18 cellular contexts compared by ENCODE assay signal in genomic region chr6:36249010-36249409, GRCh38. TPM values are rescaled to one million over a fixed set of nuclear protein-coding genes. Genes with fewer than 3 reads are reported as not detected.
DNase-seq lines count a peak whose midpoint lies in the region; ATAC-seq and TF ChIP-seq lines count a peak whose summit lies in the region.
"Had no signal": no experiment of that assay in that cellular context is flagged by ENCODE, and none has a peak within 500 bp of the region (broad histone marks: within the 10 kb centered on the region; RNA-seq: fewer than 3 reads in every experiment).

No MANE protein-coding gene starts in this region.

- DNase-seq in HS-5 (ENCODE audit: low read depth), result peak; percentile 37
- DNase-seq in astrocyte of the spinal cord (ENCODE audit: low read depth, low spot score), result peak; percentile 16
- DNase-seq in stromal cell of bone marrow (ENCODE audit: low read depth), result peak; percentile 16
- no peak for DNase-seq in NCI-H146 (lab: John Stamatoyannopoulos, UW)
- DNase-seq in natural killer cell treated with Interleukin-12 subunit alpha and Interleukin-12 subunit beta and Interleukin-15 and Interleukin-18, amount 100 ng/mL, for 72 hours (ENCODE audit: low spot score), result no peak
- DNase-seq in stimulated activated naive CD8-positive, alpha-beta T cell treated with anti-CD3 and anti-CD28 coated beads, Interleukin-15, amount 100 ng/mL, for 72 hours, result no peak
- DNase-seq: activated CD4-positive, alpha-beta T cell treated with anti-CD3 and anti-CD28 coated beads, Interleukin-2, amount 10 ng/mL, durations not matched to agents 24 days and 14 days; activated T-cell treated with anti-CD3 and anti-CD28 coated beads, Interleukin-2, amount 50 U/mL, for 72 hours; amygdala; CD8-positive, alpha-beta T cell; dorsolateral prefrontal cortex; naive B cell; NCI-H774; stimulated activated naive B cell treated with anti-CD40 and anti-IgM and Interleukin-4, amounts not matched to agents 10 μg/mL and 1 μg/mL and 100 μg/mL, for 72 hours had no signal

- peaks cover 0 to 10% (median 4%) of the 10 kb centered on the region in 3 donors for H3K4me1 ChIP-seq in gastroesophageal sphincter
- H3K4me1 ChIP-seq: right atrium auricular region had no signal

- TF ChIP-seq EP300 in gastroesophageal sphincter (IDR thresholded peaks at IDR 0.05), result no peak

- no peak overlapping the region for H3K27ac Mint-ChIP-seq in natural killer cell treated with Interleukin-12 subunit alpha and Interleukin-12 subunit beta and Interleukin-15 and Interleukin-18, amount 100 ng/mL, for 72 hours
- no peak overlapping the region for H3K27ac Mint-ChIP-seq in stimulated activated naive CD8-positive, alpha-beta T cell treated with anti-CD3 and anti-CD28 coated beads, Interleukin-15, amount 100 ng/mL, for 72 hours
- H3K27ac Mint-ChIP-seq: activated CD4-positive, alpha-beta T cell treated with anti-CD3 and anti-CD28 coated beads, Interleukin-2, amount 10 ng/mL, durations not matched to agents 24 days and 14 days; activated T-cell treated with anti-CD3 and anti-CD28 coated beads, Interleukin-2, amount 50 U/mL, for 72 hours; CD8-positive, alpha-beta T cell; naive B cell; stimulated activated naive B cell treated with anti-CD40 and anti-IgM and Interleukin-4, amounts not matched to agents 10 μg/mL and 1 μg/mL and 100 μg/mL, for 72 hours; T-helper 2 cell treated with Interferon-gamma antibody and Interleukin-4, amounts not matched to agents 5 μg/mL and 100 μg/mL, for 36 hours had no signal

- H3K4me3 Mint-ChIP-seq in natural killer cell treated with Interleukin-12 subunit alpha and Interleukin-12 subunit beta and Interleukin-15 and Interleukin-18, amount 100 ng/mL, for 72 hours, result no peak overlapping the region
- H3K4me3 Mint-ChIP-seq in stimulated activated naive CD8-positive, alpha-beta T cell treated with anti-CD3 and anti-CD28 coated beads, Interleukin-15, amount 100 ng/mL, for 72 hours, result no peak overlapping the region
- H3K4me3 Mint-ChIP-seq: activated CD4-positive, alpha-beta T cell treated with anti-CD3 and anti-CD28 coated beads, Interleukin-2, amount 10 ng/mL, durations not matched to agents 24 days and 14 days; activated T-cell treated with anti-CD3 and anti-CD28 coated beads, Interleukin-2, amount 50 U/mL, for 72 hours; CD8-positive, alpha-beta T cell; naive B cell; stimulated activated naive B cell treated with anti-CD40 and anti-IgM and Interleukin-4, amounts not matched to agents 10 μg/mL and 1 μg/mL and 100 μg/mL, for 72 hours; T-helper 2 cell treated with Interferon-gamma antibody and Interleukin-4, amounts not matched to agents 5 μg/mL and 100 μg/mL, for 36 hours had no signal

- H3K4me1 Mint-ChIP-seq in natural killer cell treated with Interleukin-12 subunit alpha and Interleukin-12 subunit beta and Interleukin-15 and Interleukin-18, amount 100 ng/mL, for 72 hours (ENCODE audit: low read depth in 2 of 2), result peaks cover 0 to 4% of the 10 kb centered on the region in 2 donors
- peaks cover 5% of the 10 kb centered on the region for H3K4me1 Mint-ChIP-seq in stimulated activated naive CD8-positive, alpha-beta T cell treated with anti-CD3 and anti-CD28 coated beads, Interleukin-15, amount 100 ng/mL, for 72 hours

- 0 to 60% methylated on average over 1 of the region's 1 CpG for WGBS in gastroesophageal sphincter (ENCODE audit: low coverage in 1 of 2), 2 donors

- in situ Hi-C loops in astrocyte of the spinal cord (cut with HindIII; ENCODE audit: low sequenced_read_pairs), result no loop called here

- H3K27me3 Mint-ChIP-seq in natural killer cell treated with Interleukin-12 subunit alpha and Interleukin-12 subunit beta and Interleukin-15 and Interleukin-18, amount 100 ng/mL, for 72 hours, result no peaks in the 10 kb centered on the region
- H3K27me3 Mint-ChIP-seq in stimulated activated naive CD8-positive, alpha-beta T cell treated with anti-CD3 and anti-CD28 coated beads, Interleukin-15, amount 100 ng/mL, for 72 hours, result no peaks in the 10 kb centered on the region

- H3K9me3 Mint-ChIP-seq in natural killer cell treated with Interleukin-12 subunit alpha and Interleukin-12 subunit beta and Interleukin-15 and Interleukin-18, amount 100 ng/mL, for 72 hours, result no peaks in the 10 kb centered on the region
- no peaks in the 10 kb centered on the region for H3K9me3 Mint-ChIP-seq in stimulated activated naive CD8-positive, alpha-beta T cell treated with anti-CD3 and anti-CD28 coated beads, Interleukin-15, amount 100 ng/mL, for 72 hours
- H3K9me3 Mint-ChIP-seq: activated CD4-positive, alpha-beta T cell treated with anti-CD3 and anti-CD28 coated beads, Interleukin-2, amount 10 ng/mL, durations not matched to agents 24 days and 14 days; activated T-cell treated with anti-CD3 and anti-CD28 coated beads, Interleukin-2, amount 50 U/mL, for 72 hours; CD8-positive, alpha-beta T cell; naive B cell; stimulated activated naive B cell treated with anti-CD40 and anti-IgM and Interleukin-4, amounts not matched to agents 10 μg/mL and 1 μg/mL and 100 μg/mL, for 72 hours; T-helper 2 cell treated with Interferon-gamma antibody and Interleukin-4, amounts not matched to agents 5 μg/mL and 100 μg/mL, for 36 hours had no signal

- no peaks in the 10 kb centered on the region for H3K36me3 Mint-ChIP-seq in natural killer cell treated with Interleukin-12 subunit alpha and Interleukin-12 subunit beta and Interleukin-15 and Interleukin-18, amount 100 ng/mL, for 72 hours
- H3K36me3 Mint-ChIP-seq: CD8-positive, alpha-beta T cell had no signal

- no peaks in the 10 kb centered on the region for H3K9me3 ChIP-seq in gastroesophageal sphincter
- H3K9me3 ChIP-seq: right atrium auricular region had no signal

- TF ChIP-seq POLR2A in gastroesophageal sphincter (IDR thresholded peaks at IDR 0.05), result no peak

- peak overlapping the region in 1 of 4 donors; percentile 49 for H3K27ac ChIP-seq in gastroesophageal sphincter
- H3K27ac ChIP-seq: dorsolateral prefrontal cortex, right atrium auricular region had no signal

- TF ChIP-seq CTCF in astrocyte of the spinal cord (IDR thresholded peaks at IDR 0.05; ENCODE audit: low read depth, low read length) (no peak), gastroesophageal sphincter (IDR thresholded peaks at IDR 0.05) (no peak)

- peaks cover 0 to 3% of the 10 kb centered on the region in 2 donors for H3K36me3 ChIP-seq in gastroesophageal sphincter
- H3K36me3 ChIP-seq: right atrium auricular region had no signal

- peak; percentile 31 for ATAC-seq in gastroesophageal sphincter
- no peak for ATAC-seq in natural killer cell treated with Interleukin-12 subunit alpha and Interleukin-12 subunit beta and Interleukin-15 and Interleukin-18, amount 100 ng/mL, for 72 hours
- ATAC-seq in stimulated activated naive CD8-positive, alpha-beta T cell treated with anti-CD3 and anti-CD28 coated beads, Interleukin-15, amount 100 ng/mL, for 72 hours, result no peak
- ATAC-seq: activated T-cell treated with anti-CD3 and anti-CD28 coated beads, Interleukin-2, amount 50 U/mL, for 72 hours; CD8-positive, alpha-beta T cell; stimulated activated naive B cell treated with anti-CD40 and anti-IgM and Interleukin-4, amounts not matched to agents 10 μg/mL and 1 μg/mL and 100 μg/mL, for 72 hours had no signal

- H3K4me3 ChIP-seq in astrocyte of the spinal cord (ENCODE audit: low read depth, low read length) (no peak overlapping the region), gastroesophageal sphincter (no peak overlapping the region)
- H3K4me3 ChIP-seq: dorsolateral prefrontal cortex, right atrium auricular region had no signal

- H3K27me3 ChIP-seq in gastroesophageal sphincter, result no peaks in the 10 kb centered on the region
- H3K27me3 ChIP-seq: dorsolateral prefrontal cortex, right atrium auricular region had no signal

RNA-seq across cellular contexts. Expression of gene PNPLA1, which starts 20.9 kb away (rescaled TPM):
- not detected for total RNA-seq in gastroesophageal sphincter
- total RNA-seq in natural killer cell treated with Interleukin-12 subunit alpha and Interleukin-12 subunit beta and Interleukin-15 and Interleukin-18, amount 100 ng/mL, for 72 hours, result under 1 TPM in 1 of 2 donors, not detected in 1; 0.86 TPM
- total RNA-seq: activated CD4-positive, alpha-beta T cell treated with anti-CD3 and anti-CD28 coated beads, Interleukin-2, amount 10 ng/mL, durations not matched to agents 24 days and 14 days; activated T-cell treated with anti-CD3 and anti-CD28 coated beads, Interleukin-2, amount 50 U/mL, for 72 hours; G401 had no signal

RNA-seq across cellular contexts. Expression of gene BRPF3, which starts 52.5 kb away (rescaled TPM):
- 10 to 100 TPM; 19.0 to 36.7 (median 20.4) TPM for total RNA-seq in gastroesophageal sphincter
- 10 to 100 TPM; 37.2 to 43.6 TPM for total RNA-seq in natural killer cell treated with Interleukin-12 subunit alpha and Interleukin-12 subunit beta and Interleukin-15 and Interleukin-18, amount 100 ng/mL, for 72 hours

Comparison
In these comparisons a context has a peak if more than half of its experiments do, and no peak if none do; other contexts are left out.
1. DNase-seq: peak in HS-5 (single experiment), astrocyte of the spinal cord (single experiment) and stromal cell of bone marrow (single experiment); none in NCI-H146 (single experiment), natural killer cell treated with Interleukin-12 subunit alpha and Interleukin-12 subunit beta and Interleukin-15 and Interleukin-18, amount 100 ng/mL, for 72 hours (single experiment) and stimulated activated naive CD8-positive, alpha-beta T cell treated with anti-CD3 and anti-CD28 coated beads, Interleukin-15, amount 100 ng/mL, for 72 hours (0 of 2).